In the genomic region with DNA sequence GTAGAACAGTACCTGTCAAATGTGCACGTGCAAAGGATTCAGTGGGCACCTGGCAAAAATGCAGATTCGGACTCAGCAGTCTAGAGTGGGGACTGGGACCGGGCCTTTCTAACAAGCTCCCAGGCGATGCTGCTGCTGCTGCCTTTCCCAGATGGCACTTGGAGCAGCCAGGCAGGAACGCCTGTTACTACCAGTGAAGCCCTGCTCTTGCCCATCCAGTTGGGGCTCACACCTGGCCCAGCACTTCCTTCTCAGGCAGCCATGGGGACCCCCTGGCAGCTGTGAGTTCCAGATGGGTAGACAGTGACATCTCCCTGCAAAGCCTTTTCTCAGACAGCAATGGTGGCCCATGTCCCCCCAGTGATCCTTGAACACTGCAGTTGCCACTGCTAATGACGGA, we compare ENCODE assay signal across 17 cellular contexts. TPM values are rescaled to one million over a fixed set of nuclear protein-coding genes. Genes with fewer than 3 reads are reported as not detected.
DNase-seq lines count a peak whose midpoint lies in the region; ATAC-seq and TF ChIP-seq lines count a peak whose summit lies in the region.
"Had no signal": no experiment of that assay in that cellular context is flagged by ENCODE, and none has a peak within 500 bp of the region (broad histone marks: within the 10 kb centered on the region; RNA-seq: fewer than 3 reads in every experiment).

No MANE protein-coding gene starts in this region.

- in situ Hi-C loops in mammary epithelial cell (cut with MboI; ENCODE audit: low sequenced_read_pairs in 2 of 2) = loop anchor here in 1 of 2 donors (10.0 to 25.0 kb wide), 2 partner anchors 131 to 229 kb away; no protein-coding TSS in a partner anchor

- H4K20me1 ChIP-seq in OCI-LY1 (ENCODE audit: insufficient read depth, low read length) (no peaks in the 10 kb centered on the region), mammary epithelial cell (ENCODE audit: insufficient read depth, low read length) (no peaks in the 10 kb centered on the region)

- dilution Hi-C loops in mammary epithelial cell (cut with HindIII; ENCODE audit: low sequenced_read_pairs) = no loop called here

- H3K27me3 ChIP-seq in OCI-LY1 (ENCODE audit: insufficient read depth, low read length) = no peaks in the 10 kb centered on the region
- no peaks in the 10 kb centered on the region for H3K27me3 ChIP-seq in mammary epithelial cell (ENCODE audit: insufficient read depth, low read length)
- H3K27me3 ChIP-seq: heart right ventricle had no signal

- H2AFZ ChIP-seq in OCI-LY1 (ENCODE audit: low read length) (no peak overlapping the region), mammary epithelial cell (ENCODE audit: low read depth, low read length) (no peak overlapping the region)

- H3K79me2 ChIP-seq in OCI-LY1 (ENCODE audit: insufficient read depth, low read length) = no peaks in the 10 kb centered on the region
- H3K79me2 ChIP-seq in mammary epithelial cell (ENCODE audit: insufficient read depth, low read length) = no peaks in the 10 kb centered on the region

- peaks cover 15% of the 10 kb centered on the region for H3K36me3 ChIP-seq in OCI-LY1 (ENCODE audit: insufficient read depth, low read length)
- no peaks in the 10 kb centered on the region for H3K36me3 ChIP-seq in mammary epithelial cell (ENCODE audit: insufficient read depth, low read length)

- peak overlapping the region; percentile 68 for H3K9ac ChIP-seq in OCI-LY1 (ENCODE audit: low read length)
- H3K9ac ChIP-seq in mammary epithelial cell (ENCODE audit: insufficient read depth, low read length) = no peak overlapping the region

- peaks cover 80% of the 10 kb centered on the region for H3K36me3 Mint-ChIP-seq in activated T-cell treated with anti-CD3 and anti-CD28 coated beads, Interleukin-2, amount 50 U/mL, for 24 hours (ENCODE audit: low read depth)
- peaks cover 44% of the 10 kb centered on the region for H3K36me3 Mint-ChIP-seq in activated naive CD8-positive, alpha-beta T cell treated with anti-CD3 and anti-CD28 coated beads, Interleukin-2, amount 50 U/mL, for 24 hours (ENCODE audit: low read depth)
- peaks cover 61% of the 10 kb centered on the region for H3K36me3 Mint-ChIP-seq in stimulated activated effector memory CD8-positive, alpha-beta T cell treated with anti-CD3 and anti-CD28 coated beads, Interleukin-12 subunit alpha, Interleukin-12 subunit beta, amount 100 ng/mL, for 72 hours

- whole genome bisulfite sequencing in mammary epithelial cell (ENCODE audit: low coverage, missing lambda C conversion rate) = 87% methylated on average over 6 of the region's 6 CpGs

- CTCF ChIA-PET in mammary epithelial cell (lab: Charles Lee; ENCODE audit: low non-redundant PET) = no interaction called here

- TF ChIP-seq CTCF in OCI-LY1 (IDR thresholded peaks at IDR 0.05; ENCODE audit: low read length) (no peak), mammary epithelial cell (conservative IDR thresholded peaks at IDR 0.05 in 1 of 2, IDR thresholded peaks at IDR 0.05 in 1 of 2; ENCODE audit: extremely low read depth in 1 of 2, insufficient read depth in 1 of 2, low read depth in 1 of 2, low read length in 2 of 2) (no peak)

- H3K4me1 ChIP-seq in OCI-LY1 (ENCODE audit: insufficient read depth, low read length, severe bottlenecking) = peaks cover 100% of the 10 kb centered on the region
- peaks cover 25% of the 10 kb centered on the region for H3K4me1 ChIP-seq in mammary epithelial cell (ENCODE audit: insufficient read depth, low read length)

- DNase-seq in activated T-cell treated with anti-CD3 and anti-CD28 coated beads, Interleukin-2, amount 50 U/mL, for 24 hours = no peak
- no peak for DNase-seq in activated T-cell treated with anti-CD3 and anti-CD28 coated beads, Interleukin-2, amount 50 U/mL, for 48 hours
- no peak for DNase-seq in activated naive CD8-positive, alpha-beta T cell treated with anti-CD3 and anti-CD28 coated beads, Interleukin-2, amount 50 U/mL, for 24 hours
- DNase-seq in stimulated activated effector memory CD8-positive, alpha-beta T cell treated with anti-CD3 and anti-CD28 coated beads, Interleukin-12 subunit alpha, Interleukin-12 subunit beta, amount 100 ng/mL, for 72 hours (ENCODE audit: low spot score in 2 of 2) = no peak
- no peak for DNase-seq in GF-D8 (lab: John Stamatoyannopoulos, UW)
- no peak for DNase-seq in mammary epithelial cell
- DNase-seq: ACHN, Calu3, GDM1, heart right ventricle, HFFc6, MV-4-11, small intestine, SW 1271 had no signal

- no TSS peak for BruUV-seq in mammary epithelial cell (replicated peaks; lab: Mats Ljungman, UMichigan)

- H3K27ac ChIP-seq in OCI-LY1 (ENCODE audit: low read depth, low read length, poor library complexity, severe bottlenecking) (peak overlapping the region; percentile 98), mammary epithelial cell (ENCODE audit: insufficient read depth, low read depth, low read length) (no peak overlapping the region)

- peaks cover 95% of the 10 kb centered on the region for H3K4me1 Mint-ChIP-seq in activated T-cell treated with anti-CD3 and anti-CD28 coated beads, Interleukin-2, amount 50 U/mL, for 24 hours (ENCODE audit: low read depth)
- peaks cover 98% of the 10 kb centered on the region for H3K4me1 Mint-ChIP-seq in activated naive CD8-positive, alpha-beta T cell treated with anti-CD3 and anti-CD28 coated beads, Interleukin-2, amount 50 U/mL, for 24 hours
- H3K4me1 Mint-ChIP-seq in stimulated activated effector memory CD8-positive, alpha-beta T cell treated with anti-CD3 and anti-CD28 coated beads, Interleukin-12 subunit alpha, Interleukin-12 subunit beta, amount 100 ng/mL, for 72 hours = peaks cover 81% of the 10 kb centered on the region

- ATAC-seq in activated naive CD8-positive, alpha-beta T cell treated with anti-CD3 and anti-CD28 coated beads, Interleukin-2, amount 50 U/mL, for 24 hours = no peak
- no peak for ATAC-seq in stimulated activated effector memory CD8-positive, alpha-beta T cell treated with anti-CD3 and anti-CD28 coated beads, Interleukin-12 subunit alpha, Interleukin-12 subunit beta, amount 100 ng/mL, for 72 hours
- no peak for ATAC-seq in GM19023 (IDR thresholded peaks at IDR 0.05; ENCODE audit: unreplicated experiment)
- ATAC-seq: heart right ventricle had no signal

- no peaks in the 10 kb centered on the region for H3K9me2 ChIP-seq in OCI-LY1 (ENCODE audit: low read depth, low read length)

- H3K9me3 ChIP-seq in OCI-LY1 (ENCODE audit: low read length) (no peaks in the 10 kb centered on the region), mammary epithelial cell (replicated peaks; ENCODE audit: insufficient read depth, low read length) (no peaks in the 10 kb centered on the region)
- H3K9me3 ChIP-seq: heart right ventricle had no signal

- H3K4me2 ChIP-seq in OCI-LY1 (ENCODE audit: low read length) (peak overlapping the region; percentile 1; the same call in 1 of the 2 replicates), mammary epithelial cell (ENCODE audit: insufficient read depth, low read depth, low read length) (no peak overlapping the region)

- H3F3A ChIP-seq in OCI-LY1 (ENCODE audit: insufficient read depth, low read length) = peaks cover 14% of the 10 kb centered on the region

- peak overlapping the region; percentile 41 for H3K4me3 Mint-ChIP-seq in activated T-cell treated with anti-CD3 and anti-CD28 coated beads, Interleukin-2, amount 50 U/mL, for 24 hours
- H3K4me3 Mint-ChIP-seq in activated naive CD8-positive, alpha-beta T cell treated with anti-CD3 and anti-CD28 coated beads, Interleukin-2, amount 50 U/mL, for 24 hours = peak overlapping the region; percentile 80
- no peak overlapping the region for H3K4me3 Mint-ChIP-seq in stimulated activated effector memory CD8-positive, alpha-beta T cell treated with anti-CD3 and anti-CD28 coated beads, Interleukin-12 subunit alpha, Interleukin-12 subunit beta, amount 100 ng/mL, for 72 hours
- H3K4me3 Mint-ChIP-seq: brain, HFFc6 had no signal

- intact Hi-C loops in mammary epithelial cell (cut with micrococcal nuclease) = no loop called here

- no peaks in the 10 kb centered on the region for H3K9me3 Mint-ChIP-seq in activated T-cell treated with anti-CD3 and anti-CD28 coated beads, Interleukin-2, amount 50 U/mL, for 24 hours
- H3K9me3 Mint-ChIP-seq in activated naive CD8-positive, alpha-beta T cell treated with anti-CD3 and anti-CD28 coated beads, Interleukin-2, amount 50 U/mL, for 24 hours = no peaks in the 10 kb centered on the region
- no peaks in the 10 kb centered on the region for H3K9me3 Mint-ChIP-seq in stimulated activated effector memory CD8-positive, alpha-beta T cell treated with anti-CD3 and anti-CD28 coated beads, Interleukin-12 subunit alpha, Interleukin-12 subunit beta, amount 100 ng/mL, for 72 hours
- H3K9me3 Mint-ChIP-seq: brain, HFFc6 had no signal

- H3K4me3 ChIP-seq in OCI-LY1 (ENCODE audit: low read depth, low read length, poor library complexity, severe bottlenecking) = no peak overlapping the region
- no peak overlapping the region for H3K4me3 ChIP-seq in mammary epithelial cell (replicated peaks in 1 of 3; ENCODE audit: insufficient read depth in 1 of 3, low read depth in 2 of 3, low read length in 3 of 3)
- H3K4me3 ChIP-seq: heart right ventricle had no signal

- no peaks in the 10 kb centered on the region for H3K27me3 Mint-ChIP-seq in activated T-cell treated with anti-CD3 and anti-CD28 coated beads, Interleukin-2, amount 50 U/mL, for 24 hours
- no peaks in the 10 kb centered on the region for H3K27me3 Mint-ChIP-seq in activated naive CD8-positive, alpha-beta T cell treated with anti-CD3 and anti-CD28 coated beads, Interleukin-2, amount 50 U/mL, for 24 hours
- H3K27me3 Mint-ChIP-seq: brain had no signal

- peak overlapping the region; percentile 100 for H3K27ac Mint-ChIP-seq in activated T-cell treated with anti-CD3 and anti-CD28 coated beads, Interleukin-2, amount 50 U/mL, for 24 hours
- H3K27ac Mint-ChIP-seq in activated naive CD8-positive, alpha-beta T cell treated with anti-CD3 and anti-CD28 coated beads, Interleukin-2, amount 50 U/mL, for 24 hours = peak overlapping the region; percentile 100
- peak overlapping the region; percentile 81 for H3K27ac Mint-ChIP-seq in stimulated activated effector memory CD8-positive, alpha-beta T cell treated with anti-CD3 and anti-CD28 coated beads, Interleukin-12 subunit alpha, Interleukin-12 subunit beta, amount 100 ng/mL, for 72 hours
- H3K27ac Mint-ChIP-seq: HFFc6 had no signal

RNA-seq across cellular contexts. Expression of gene KDM8, which starts 30.4 kb away (rescaled TPM):
- 1 to 10 TPM; 2.8 to 4.0 TPM for total RNA-seq in mammary epithelial cell
- 2.3 TPM for polyA plus RNA-seq in mammary epithelial cell
- 1.6 TPM for polyA minus RNA-seq in mammary epithelial cell

RNA-seq across cellular contexts. Expression of gene NSMCE1, which starts 34.8 kb away (rescaled TPM):
- total RNA-seq in mammary epithelial cell = 10 to 100 TPM; 71.6 to 81.2 TPM
- 54.1 TPM for polyA plus RNA-seq in mammary epithelial cell
- 71.1 TPM for polyA minus RNA-seq in mammary epithelial cell
